Comparison of ENCODE assay signal across 8 cellular contexts in the genomic region with DNA sequence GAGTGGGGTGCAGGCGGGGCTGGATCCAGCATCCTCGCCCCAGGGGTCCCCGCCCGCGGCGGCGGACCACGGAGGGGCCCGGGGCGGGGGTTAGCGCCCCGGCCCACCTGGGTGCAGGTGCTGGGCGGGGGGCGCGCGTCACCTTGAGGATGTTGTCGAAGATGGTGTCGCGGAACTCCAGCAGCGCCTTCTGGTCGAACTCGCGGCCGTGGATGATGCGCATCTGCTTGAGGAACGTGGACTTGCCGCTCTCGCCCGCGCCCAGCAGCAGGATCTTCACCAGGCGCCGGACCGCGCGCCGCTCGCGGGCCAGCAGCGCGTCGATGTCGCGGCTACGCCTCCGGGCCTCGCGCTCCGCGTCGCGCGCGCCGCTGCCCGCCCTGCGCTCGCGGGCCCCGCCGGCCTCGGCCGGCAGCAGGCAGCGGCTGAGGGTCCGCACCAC. TPM values are rescaled to one million over a fixed set of nuclear protein-coding genes. Genes with fewer than 3 reads are reported as not detected.
DNase-seq lines count a peak whose midpoint lies in the region; ATAC-seq and TF ChIP-seq lines count a peak whose summit lies in the region.

No MANE protein-coding gene starts in this region.

- H3K27me3 ChIP-seq in aorta (ENCODE audit: control insufficient read depth in 1 of 2, insufficient read depth in 2 of 2, low read length in 1 of 2): no peaks in the 10 kb centered on the region

- no peaks in the 10 kb centered on the region for H3K27me3 Mint-ChIP-seq in naive B cell

- H3K4me1 ChIP-seq in aorta (ENCODE audit: control insufficient read depth in 1 of 2, insufficient read depth in 2 of 2, low read length in 2 of 2): peaks cover 0 to 1% of the 10 kb centered on the region in 2 donors

- no peaks in the 10 kb centered on the region for H3K9me3 ChIP-seq in aorta (ENCODE audit: control insufficient read depth, low read length)

- peak overlapping the region in 2 of 6 donors; percentile 57 to 93 for H3K27ac Mint-ChIP-seq in naive B cell

- intact Hi-C loops in aorta (cut with DNase I): loop anchor here in 1 of 2 donors (1.0 to 10.0 kb wide), 3 partner anchors 20 to 289 kb away; a partner anchor contains a TSS

- H3K27ac ChIP-seq in aorta (ENCODE audit: low read depth in 1 of 2, low read length in 2 of 2): no peak overlapping the region

- peak; percentile 79 to 85 for DNase-seq in erythroblast (lab: John Stamatoyannopoulos, UW)
- DNase-seq in naive B cell: peak; percentile 27
- peak; percentile 62 to 83 for DNase-seq in aorta
- DNase-seq in NCI-H1436 treated with DMSO at 0.1 percent for 48 hours (lab: John Stamatoyannopoulos, UW): no peak
- no peak for DNase-seq in NK-92 (lab: John Stamatoyannopoulos, UW; ENCODE audit: unreplicated experiment)

- TF ChIP-seq POLR2A in erythroblast (IDR thresholded peaks at IDR 0.05; ENCODE audit: low read length): no peak

- ATAC-seq in GM18519 (IDR thresholded peaks at IDR 0.05; ENCODE audit: low FRiP score, unreplicated experiment) (peak; percentile 16), HG03432 (IDR thresholded peaks at IDR 0.05; ENCODE audit: unreplicated experiment) (peak; percentile 30), naive B cell (ENCODE audit: low read depth in 2 of 2) (peak; percentile 10 to 11), aorta (ENCODE audit: low FRiP score) (peak; percentile 2)
- ATAC-seq in activated CD4-positive, CD25-positive, alpha-beta regulatory T cell treated with anti-CD3 and anti-CD28 coated beads, Interleukin-2, amount 50 U/mL, for 24 hours: peak; percentile 8 to 9

- H3K4me1 Mint-ChIP-seq in naive B cell: peaks cover 37 to 55% (median 49%) of the 10 kb centered on the region in 3 donors

- peak overlapping the region; percentile 72 to 94 (median 88) for H3K4me3 Mint-ChIP-seq in naive B cell

- H3K36me3 Mint-ChIP-seq in naive B cell: peaks cover 0 to 11% of the 10 kb centered on the region in 2 donors

- no peaks in the 10 kb centered on the region for H3K36me3 ChIP-seq in aorta (ENCODE audit: control insufficient read depth in 1 of 2, insufficient read depth in 2 of 2, low read length in 1 of 2)

- 1% methylated on average over 59 to 64 of the region's 64 CpGs for WGBS in aorta, 2 donors

- no peaks in the 10 kb centered on the region for H3K9me3 Mint-ChIP-seq in naive B cell

- peak overlapping the region; percentile 72 to 87 for H3K4me3 ChIP-seq in aorta (ENCODE audit: low read length in 2 of 2)

RNA-seq across cellular contexts. Expression of a gene that starts 0.4 kb away (rescaled TPM):
- polyA plus RNA-seq in naive B cell (ENCODE audit: low read depth in 6 of 6) (10 to 100 TPM; 26.6 to 43.8 (median 34.8) TPM), aorta (10 to 100 TPM; 21.4 to 31.6 TPM)
- total RNA-seq in aorta: 10 to 100 TPM; 53.0 to 56.6 TPM

Comparison
In these comparisons a context has a peak if more than half of its experiments do, and no peak if none do; other contexts are left out.
1. DNase-seq: peak in erythroblast (2 of 2), naive B cell (single experiment) and aorta (2 of 2); none in NCI-H1436 treated with DMSO at 0.1 percent for 48 hours (single experiment) and NK-92 (single experiment).
2. Peak in every context shown above with its lines, with median percentiles within 50 percentile points of each other: ATAC-seq.